ENCODE assay signal across 11 cellular contexts in the genomic region with DNA sequence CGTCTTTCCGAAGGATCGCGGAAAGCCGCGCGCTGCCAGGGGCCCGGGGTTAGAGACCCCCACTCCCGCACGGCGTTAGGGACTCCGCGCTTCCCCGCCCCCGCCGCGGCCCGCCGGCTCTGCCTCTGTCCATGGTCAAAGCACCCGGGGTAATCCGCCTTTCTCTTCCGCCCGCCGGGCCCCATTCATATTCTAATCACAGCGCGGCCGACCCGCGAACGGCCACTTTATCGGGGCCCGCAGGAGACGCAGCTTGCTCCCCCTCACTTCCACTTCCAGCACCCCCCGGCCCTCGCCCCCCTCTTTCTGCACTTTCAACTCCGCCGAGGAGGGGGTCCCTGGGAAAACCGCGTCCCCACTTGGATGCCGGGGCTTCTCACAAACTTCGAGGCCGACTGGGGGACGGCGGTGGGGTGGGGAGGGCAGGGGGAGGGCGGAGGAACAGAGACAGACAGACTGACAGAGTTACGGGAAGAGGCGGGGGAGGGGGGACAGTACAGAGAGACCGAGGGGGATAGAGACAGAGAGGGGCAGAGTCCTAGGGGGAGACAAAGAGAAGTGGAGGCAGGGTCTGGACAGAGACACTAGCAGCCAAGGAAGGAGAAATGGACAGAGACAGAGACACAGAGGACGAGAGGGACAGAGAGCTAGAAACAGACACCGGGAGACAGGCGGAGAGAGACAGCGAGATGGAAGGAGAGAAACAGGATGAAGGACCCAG. TPM values are rescaled to one million over a fixed set of nuclear protein-coding genes. Genes with fewer than 3 reads are reported as not detected.
DNase-seq lines count a peak whose midpoint lies in the region; ATAC-seq and TF ChIP-seq lines count a peak whose summit lies in the region.
"Had no signal": no experiment of that assay in that cellular context is flagged by ENCODE, and none has a peak within 500 bp of the region (broad histone marks: within the 10 kb centered on the region; RNA-seq: fewer than 3 reads in every experiment).

No MANE protein-coding gene starts in this region.

- peaks cover 66% of the 10 kb centered on the region for H3K27me3 Mint-ChIP-seq in activated T-helper 1 cell treated with anti-CD3 and anti-CD28 coated beads, Interleukin-12 subunit alpha, Interleukin-12 subunit beta, Interleukin-2, Interleukin-4 antibody, amounts not matched to agents 30 ng/mL and 10 ng/mL and 1 ng/mL, durations not matched to agents 14 hours and 24 hours and 36 hours (ENCODE audit: insufficient read depth)

- H3K4me3 Mint-ChIP-seq in activated T-helper 1 cell treated with anti-CD3 and anti-CD28 coated beads, Interleukin-12 subunit alpha, Interleukin-12 subunit beta, Interleukin-2, Interleukin-4 antibody, amounts not matched to agents 30 ng/mL and 10 ng/mL and 1 ng/mL, durations not matched to agents 14 hours and 24 hours and 36 hours, result no peak overlapping the region
- H3K4me3 Mint-ChIP-seq: stimulated activated memory B cell treated with anti-CD40 and anti-IgM and Interleukin-4, amounts not matched to agents 10 μg/mL and 1 μg/mL and 100 μg/mL, for 72 hours had no signal

- H3K27ac ChIP-seq in iPS-18a (ENCODE audit: low read length), result no peak overlapping the region
- H3K27ac ChIP-seq in RWPE1, result no peak overlapping the region
- H3K27ac ChIP-seq: neutrophil had no signal

- TF ChIP-seq CTCF in RWPE1 (conservative IDR thresholded peaks at IDR 0.05; ENCODE audit: low read depth), result no peak

- no peaks in the 10 kb centered on the region for H3K36me3 ChIP-seq in iPS-18a (ENCODE audit: control insufficient read depth, low read depth, low read length)
- H3K36me3 ChIP-seq: neutrophil had no signal

- CTCF ChIA-PET in RWPE1 (lab: Yijun Ruan, JAX), result no interaction called here

- intact Hi-C loops in activated T-helper 1 cell treated with anti-CD3 and anti-CD28 coated beads, Interleukin-12 subunit alpha, Interleukin-12 subunit beta, Interleukin-2, Interleukin-4 antibody, amounts not matched to agents 30 ng/mL and 10 ng/mL and 1 ng/mL, durations not matched to agents 14 hours and 24 hours and 36 hours (cut with micrococcal nuclease), result loop anchor here (5.0 to 10.0 kb wide), 4 partner anchors 263 to 1263 kb away; partner anchors contain the start of gene ASCL4

- H3K9ac ChIP-seq in iPS-18a (ENCODE audit: low read length), result peak overlapping the region; percentile 23

- no peaks in the 10 kb centered on the region for H3K9me3 Mint-ChIP-seq in activated T-helper 1 cell treated with anti-CD3 and anti-CD28 coated beads, Interleukin-12 subunit alpha, Interleukin-12 subunit beta, Interleukin-2, Interleukin-4 antibody, amounts not matched to agents 30 ng/mL and 10 ng/mL and 1 ng/mL, durations not matched to agents 14 hours and 24 hours and 36 hours
- H3K9me3 Mint-ChIP-seq: stimulated activated memory B cell treated with anti-CD40 and anti-IgM and Interleukin-4, amounts not matched to agents 10 μg/mL and 1 μg/mL and 100 μg/mL, for 72 hours had no signal

- peaks cover 8% of the 10 kb centered on the region for H3K4me1 ChIP-seq in iPS-18a (ENCODE audit: control insufficient read depth, low read depth, low read length)

- H3K4me1 Mint-ChIP-seq in activated T-helper 1 cell treated with anti-CD3 and anti-CD28 coated beads, Interleukin-12 subunit alpha, Interleukin-12 subunit beta, Interleukin-2, Interleukin-4 antibody, amounts not matched to agents 30 ng/mL and 10 ng/mL and 1 ng/mL, durations not matched to agents 14 hours and 24 hours and 36 hours (ENCODE audit: low read depth), result peaks cover 8% of the 10 kb centered on the region

- H3K27me3 ChIP-seq in iPS-18a (ENCODE audit: control insufficient read depth, insufficient read depth, low read length), result peaks cover 86% of the 10 kb centered on the region

- no peaks in the 10 kb centered on the region for H3K9me3 ChIP-seq in iPS-18a (ENCODE audit: control insufficient read depth, low read depth, low read length)
- H3K9me3 ChIP-seq: neutrophil had no signal

- peak overlapping the region; percentile 11 for H3K27ac Mint-ChIP-seq in activated T-helper 1 cell treated with anti-CD3 and anti-CD28 coated beads, Interleukin-12 subunit alpha, Interleukin-12 subunit beta, Interleukin-2, Interleukin-4 antibody, amounts not matched to agents 30 ng/mL and 10 ng/mL and 1 ng/mL, durations not matched to agents 14 hours and 24 hours and 36 hours
- H3K27ac Mint-ChIP-seq: stimulated activated memory B cell treated with anti-CD40 and anti-IgM and Interleukin-4, amounts not matched to agents 10 μg/mL and 1 μg/mL and 100 μg/mL, for 72 hours had no signal

- POLR2A ChIA-PET in RWPE1 (lab: Yijun Ruan, JAX; ENCODE audit: low non-redundant PET), result no interaction called here

- ATAC-seq in HG03108 (IDR thresholded peaks at IDR 0.05; ENCODE audit: unreplicated experiment), result no peak
- ATAC-seq: stimulated activated memory B cell treated with anti-CD40 and anti-IgM and Interleukin-4, amounts not matched to agents 10 μg/mL and 1 μg/mL and 100 μg/mL, for 72 hours had no signal

- peak overlapping the region; percentile 84 for H3K4me3 ChIP-seq in iPS-18a (ENCODE audit: low read length)

- peak; percentile 17 for DNase-seq in activated CD4-positive, alpha-beta T cell treated with anti-CD3 and anti-CD28 coated beads for 48 hours
- DNase-seq in activated CD4-positive, alpha-beta T cell treated with anti-CD3 and anti-CD28 coated beads for 1 hour, result no peak
- no peak for DNase-seq in activated T-helper 1 cell treated with anti-CD3 and anti-CD28 coated beads, Interleukin-12 subunit alpha, Interleukin-12 subunit beta, Interleukin-2, Interleukin-4 antibody, amounts not matched to agents 30 ng/mL and 10 ng/mL and 1 ng/mL, durations not matched to agents 14 hours and 24 hours and 36 hours (ENCODE audit: low spot score)
- DNase-seq in stimulated activated CD8-positive, alpha-beta memory T cell treated with anti-CD3 and anti-CD28 coated beads, Interleukin-4, amount 100 ng/mL, for 48 hours, result peak; percentile 31
- DNase-seq in RWPE1 (ENCODE audit: low spot score) (no peak), T-helper 2 cell (no peak)

- no peaks in the 10 kb centered on the region for H3K36me3 Mint-ChIP-seq in activated T-helper 1 cell treated with anti-CD3 and anti-CD28 coated beads, Interleukin-12 subunit alpha, Interleukin-12 subunit beta, Interleukin-2, Interleukin-4 antibody, amounts not matched to agents 30 ng/mL and 10 ng/mL and 1 ng/mL, durations not matched to agents 14 hours and 24 hours and 36 hours (ENCODE audit: low read depth)
- H3K36me3 Mint-ChIP-seq: stimulated activated memory B cell treated with anti-CD40 and anti-IgM and Interleukin-4, amounts not matched to agents 10 μg/mL and 1 μg/mL and 100 μg/mL, for 72 hours had no signal

RNA-seq across cellular contexts. Expression of gene RFX4, which starts 1.1 kb away (rescaled TPM):
- total RNA-seq in activated T-helper 1 cell treated with anti-CD3 and anti-CD28 coated beads, Interleukin-12 subunit alpha, Interleukin-12 subunit beta, Interleukin-2, Interleukin-4 antibody, amounts not matched to agents 30 ng/mL and 10 ng/mL and 1 ng/mL, durations not matched to agents 14 hours and 24 hours and 36 hours, result not detected in 2 replicates
- total RNA-seq: dermis microvascular lymphatic vessel endothelial cell had no signal

Comparison
In these comparisons a context has a peak if more than half of its experiments do, and no peak if none do; other contexts are left out.
1. DNase-seq: peak in activated CD4-positive, alpha-beta T cell treated with anti-CD3 and anti-CD28 coated beads for 48 hours (single experiment) and stimulated activated CD8-positive, alpha-beta memory T cell treated with anti-CD3 and anti-CD28 coated beads, Interleukin-4, amount 100 ng/mL, for 48 hours (single experiment); none in activated CD4-positive, alpha-beta T cell treated with anti-CD3 and anti-CD28 coated beads for 1 hour (single experiment), activated T-helper 1 cell treated with anti-CD3 and anti-CD28 coated beads, Interleukin-12 subunit alpha, Interleukin-12 subunit beta, Interleukin-2, Interleukin-4 antibody, amounts not matched to agents 30 ng/mL and 10 ng/mL and 1 ng/mL, durations not matched to agents 14 hours and 24 hours and 36 hours (single experiment), RWPE1 (single experiment) and T-helper 2 cell (0 of 5).